In the genomic region with DNA sequence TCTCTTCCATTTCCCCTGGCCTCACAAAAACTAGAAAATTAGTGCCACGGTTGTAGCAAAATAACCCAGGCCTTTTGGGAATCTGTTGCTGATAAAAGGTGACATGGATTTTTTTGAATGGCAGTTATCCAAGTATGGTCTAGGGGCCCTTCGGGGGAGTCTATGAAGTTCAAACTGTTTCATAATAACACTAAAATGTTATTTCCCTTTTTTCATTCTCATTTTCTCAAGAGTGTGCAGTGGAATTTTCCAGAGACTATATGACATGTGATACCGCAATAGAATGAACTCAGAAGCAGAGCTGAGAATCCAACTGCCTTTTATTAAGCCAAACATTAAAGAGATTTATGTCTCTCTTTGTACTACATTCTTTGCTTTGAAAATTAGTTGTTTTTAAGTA, we compare ENCODE assay signal across 24 cellular contexts. TPM values are rescaled to one million over a fixed set of nuclear protein-coding genes. Genes with fewer than 3 reads are reported as not detected.
A peak's percentile ranks its signal among the peaks of the same experiment; 100 is the strongest.
DNase-seq lines count a peak whose midpoint lies in the region; ATAC-seq and TF ChIP-seq lines count a peak whose summit lies in the region.
"Had no signal": no experiment of that assay in that cellular context is flagged by ENCODE, and none has a peak within 500 bp of the region (broad histone marks: within the 10 kb centered on the region; RNA-seq: fewer than 3 reads in every experiment).

No MANE protein-coding gene starts in this region.

- H3K9me3 Mint-ChIP-seq in nephron = no peaks in the 10 kb centered on the region
- H3K9me3 Mint-ChIP-seq: activated naive CD4-positive, alpha-beta T cell treated with anti-CD3 and anti-CD28 coated beads, Interleukin-2, amount 50 U/mL, for 72 hours; activated T-cell treated with anti-CD3 and anti-CD28 coated beads, Interleukin-2, amount 50 U/mL, for 72 hours; brain; GM23338; naive thymus-derived CD8-positive, alpha-beta T cell; stimulated activated effector memory CD8-positive, alpha-beta T cell treated with anti-CD3 and anti-CD28 coated beads, Interleukin-12 subunit alpha, Interleukin-12 subunit beta, amount 100 ng/mL, for 72 hours had no signal

- H3K4me1 Mint-ChIP-seq in nephron = peaks cover 38% of the 10 kb centered on the region
- H3K4me1 Mint-ChIP-seq: stimulated activated effector memory CD8-positive, alpha-beta T cell treated with anti-CD3 and anti-CD28 coated beads, Interleukin-12 subunit alpha, Interleukin-12 subunit beta, amount 100 ng/mL, for 72 hours had no signal

- DNase-seq in NOMO-1 treated with dmso at 0.1 percent for 144 hours (lab: John Stamatoyannopoulos, UW; ENCODE audit: unreplicated experiment) = peak; percentile 85
- peak; percentile 50 for DNase-seq in amniotic epithelial cell (ENCODE audit: low read depth)
- no peak for DNase-seq in Right ventricle myocardium inferior (ENCODE audit: missing footprints)
- DNase-seq in activated CD4-positive, alpha-beta T cell treated with anti-CD3 and anti-CD28 coated beads, Interleukin-2, amount 50 U/mL, for 48 hours = no peak
- DNase-seq in NCI-H2029 treated with DMSO at 0.1 percent for 48 hours (lab: John Stamatoyannopoulos, UW) = no peak
- DNase-seq: activated CD4-positive, CD25-positive, alpha-beta regulatory T cell; activated T-cell treated with anti-CD3 and anti-CD28 coated beads, Interleukin-2, amount 50 U/mL, for 72 hours; cortex of kidney; hypothalamus; kidney; mammary epithelial cell; naive thymus-derived CD8-positive, alpha-beta T cell; pancreas; right lobe of liver; stimulated activated CD4-positive, alpha-beta T cell treated with anti-CD3 and anti-CD28 coated beads, Interleukin-15, amount 100 ng/mL, for 24 hours; T-helper 17 cell; thyroid gland had no signal

- H3K4me3 Mint-ChIP-seq in nephron = no peak overlapping the region
- H3K4me3 Mint-ChIP-seq: activated T-cell treated with anti-CD3 and anti-CD28 coated beads, Interleukin-2, amount 50 U/mL, for 72 hours; brain; GM23338; naive thymus-derived CD8-positive, alpha-beta T cell; stimulated activated effector memory CD8-positive, alpha-beta T cell treated with anti-CD3 and anti-CD28 coated beads, Interleukin-12 subunit alpha, Interleukin-12 subunit beta, amount 100 ng/mL, for 72 hours; T-helper 17 cell had no signal

- peak; percentile 57 for ATAC-seq in GM18868 (IDR thresholded peaks at IDR 0.05; ENCODE audit: unreplicated experiment)
- no peak for ATAC-seq in Right ventricle myocardium inferior
- no peak for ATAC-seq in GM21390 (IDR thresholded peaks at IDR 0.05; ENCODE audit: unreplicated experiment)
- ATAC-seq: activated naive CD4-positive, alpha-beta T cell treated with anti-CD3 and anti-CD28 coated beads, Interleukin-2, amount 50 U/mL, for 72 hours; activated T-cell treated with anti-CD3 and anti-CD28 coated beads, Interleukin-2, amount 50 U/mL, for 72 hours; GM23338; naive thymus-derived CD8-positive, alpha-beta T cell; stimulated activated effector memory CD8-positive, alpha-beta T cell treated with anti-CD3 and anti-CD28 coated beads, Interleukin-12 subunit alpha, Interleukin-12 subunit beta, amount 100 ng/mL, for 72 hours; T-helper 17 cell had no signal

- H3K27me3 Mint-ChIP-seq in nephron (ENCODE audit: low read depth) = no peaks in the 10 kb centered on the region
- H3K27me3 Mint-ChIP-seq: brain; naive thymus-derived CD8-positive, alpha-beta T cell; T-helper 17 cell had no signal

- intact Hi-C loops in Right ventricle myocardium inferior (cut with DNase I) = no loop called here

- H3K36me3 Mint-ChIP-seq in nephron (ENCODE audit: low read depth) = peaks cover 56% of the 10 kb centered on the region

- no peak for TF ChIP-seq CTCF in nephron (IDR thresholded peaks at IDR 0.05; ENCODE audit: unreplicated experiment in 3 of 3)

- peak overlapping the region; percentile 92 to 94 (median 93) for H3K27ac Mint-ChIP-seq in nephron
- H3K27ac Mint-ChIP-seq: activated T-cell treated with anti-CD3 and anti-CD28 coated beads, Interleukin-2, amount 50 U/mL, for 72 hours; brain; GM23338; stimulated activated effector memory CD8-positive, alpha-beta T cell treated with anti-CD3 and anti-CD28 coated beads, Interleukin-12 subunit alpha, Interleukin-12 subunit beta, amount 100 ng/mL, for 72 hours; T-helper 17 cell had no signal

RNA-seq across cellular contexts. Expression of gene GSTZ1, which starts 26.9 kb away (rescaled TPM):
- total RNA-seq in Right ventricle myocardium inferior = 16.8 TPM

RNA-seq across cellular contexts. Expression of gene POMT2, which starts 27.1 kb away (rescaled TPM):
- 14.7 TPM for total RNA-seq in Right ventricle myocardium inferior

RNA-seq across cellular contexts. Expression of gene TMED8, which starts 29.1 kb away (rescaled TPM):
- total RNA-seq in Right ventricle myocardium inferior = 5.1 TPM

RNA-seq across cellular contexts. Expression of gene SAMD15, which starts 29.4 kb away (rescaled TPM):
- 0.08 TPM for total RNA-seq in Right ventricle myocardium inferior

Comparison
In these comparisons a context has a peak if more than half of its experiments do, and no peak if none do; other contexts are left out.
1. DNase-seq: peak in NOMO-1 treated with dmso at 0.1 percent for 144 hours (single experiment) and amniotic epithelial cell (single experiment); none in Right ventricle myocardium inferior (single experiment), activated CD4-positive, alpha-beta T cell treated with anti-CD3 and anti-CD28 coated beads, Interleukin-2, amount 50 U/mL, for 48 hours (0 of 2) and NCI-H2029 treated with DMSO at 0.1 percent for 48 hours (single experiment).